Comparison of ENCODE assay signal across 1 cellular context in the genomic region with DNA sequence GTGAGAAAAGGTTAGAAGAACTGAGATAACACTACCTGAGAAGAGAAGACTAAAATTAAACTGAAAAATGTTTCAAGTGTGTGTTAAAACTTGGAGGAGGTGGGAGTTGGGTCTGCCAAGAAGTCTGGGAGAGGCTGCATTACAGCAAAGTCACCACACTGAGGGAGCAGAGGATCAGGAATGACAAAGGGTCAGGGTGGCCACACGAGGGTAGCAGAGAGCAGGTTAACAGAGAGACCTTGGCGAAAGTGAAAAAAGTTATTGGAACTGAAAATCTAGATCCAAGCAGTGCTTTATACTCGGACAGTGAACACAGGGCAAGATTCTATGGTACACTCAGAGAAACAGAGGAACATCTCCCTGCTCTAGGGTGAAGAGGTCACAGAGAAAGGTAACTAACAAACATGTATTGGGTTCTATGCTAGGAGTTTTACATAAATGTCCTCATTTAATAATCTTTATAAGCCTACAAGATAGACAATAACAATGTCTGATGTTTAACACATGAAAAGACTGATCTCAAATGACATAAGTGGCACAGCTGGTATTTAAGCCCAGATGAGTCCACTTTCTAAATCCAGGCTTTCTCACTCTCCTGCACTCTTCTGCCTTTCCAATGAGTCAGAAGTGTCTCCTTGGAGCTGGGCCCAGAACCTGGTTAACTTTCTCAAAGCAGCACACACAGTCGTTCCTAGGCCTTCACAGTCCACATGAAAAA.
A peak's percentile ranks its signal among the peaks of the same experiment; 100 is the strongest.
TF ChIP-seq lines count a peak whose summit lies in the region.

No MANE protein-coding gene starts in this region.

TF ChIP-seq in H1, 55 proteins besides CTCF, POLR2A, EP300 and RAD21:
- TF ChIP-seq, protein P1, sequence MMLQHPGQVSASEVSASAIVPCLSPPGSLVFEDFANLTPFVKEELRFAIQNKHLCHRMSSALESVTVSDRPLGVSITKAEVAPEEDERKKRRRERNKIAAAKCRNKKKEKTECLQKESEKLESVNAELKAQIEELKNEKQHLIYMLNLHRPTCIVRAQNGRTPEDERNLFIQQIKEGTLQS (IDR thresholded peaks at IDR 0.05; ENCODE audit: insufficient read depth, low read depth, low read length), result peak; percentile 68; the same call in 1 of the 2 replicates
- TF ChIP-seq RFX5 (IDR thresholded peaks at IDR 0.05; ENCODE audit: borderline replicate concordance, low read depth, low read length), result no peak
- TF ChIP-seq TEAD4 (IDR thresholded peaks at IDR 0.05; ENCODE audit: low read depth, low read length), result 0 out of 2 replicates have a peak, but pooled peaks have one; percentile 14
- TF ChIP-seq SP1 (IDR thresholded peaks at IDR 0.05; ENCODE audit: low read depth, low read length), result no peak
- peak; percentile 52; the same call in 1 of the 2 replicates for TF ChIP-seq JUND (IDR thresholded peaks at IDR 0.05; ENCODE audit: low read length)
- TF ChIP-seq CEBPB (IDR thresholded peaks at IDR 0.05; ENCODE audit: low read depth, low read length), result no peak
- no peak for TF ChIP-seq SP4 (IDR thresholded peaks at IDR 0.05; ENCODE audit: low read length)
